ENCODE assay signal across 18 cellular contexts in genomic region chr16:27097671-27098275, GRCh38. TPM values are rescaled to one million over a fixed set of nuclear protein-coding genes. Genes with fewer than 3 reads are reported as not detected.
A peak's percentile ranks its signal among the peaks of the same experiment; 100 is the strongest.
DNase-seq lines count a peak whose midpoint lies in the region; ATAC-seq and TF ChIP-seq lines count a peak whose summit lies in the region.
"Had no signal": no experiment of that assay in that cellular context is flagged by ENCODE, and none has a peak within 500 bp of the region (broad histone marks: within the 10 kb centered on the region; RNA-seq: fewer than 3 reads in every experiment).

No MANE protein-coding gene starts in this region.

- DNase-seq in MCF 10A (ENCODE audit: unreplicated experiment) (peak; percentile 35), mammary epithelial cell (no peak), fibroblast of pulmonary artery (ENCODE audit: low read depth) (peak; percentile 85), left lung (no peak), WERI-Rb-1 (no peak)
- no peak for DNase-seq in stimulated activated CD4-positive, alpha-beta T cell treated with anti-CD3 and anti-CD28 coated beads, Interleukin-12 subunit alpha, Interleukin-12 subunit beta, amount 100 ng/mL, for 4 hours
- DNase-seq: activated CD4-positive, CD25-positive, alpha-beta regulatory T cell; cortex of kidney; EL had no signal

- H3K4me1 ChIP-seq in mammary epithelial cell (ENCODE audit: insufficient read depth, low read length) (no peaks in the 10 kb centered on the region), left lung (no peaks in the 10 kb centered on the region)
- H3K4me1 ChIP-seq: A549, uterus had no signal

- no peaks in the 10 kb centered on the region for H3K36me3 Mint-ChIP-seq in MCF 10A (ENCODE audit: insufficient read depth, unreplicated experiment)

- H3K79me2 ChIP-seq in mammary epithelial cell (ENCODE audit: insufficient read depth, low read length), result no peaks in the 10 kb centered on the region

- peaks cover 12% of the 10 kb centered on the region for H3K27me3 Mint-ChIP-seq in MCF 10A (ENCODE audit: insufficient read depth, unreplicated experiment)

- in situ Hi-C loops in mammary epithelial cell (cut with MboI; ENCODE audit: low sequenced_read_pairs in 2 of 2), result no loop called here

- H3K4me3 ChIP-seq in mammary epithelial cell (replicated peaks in 1 of 3; ENCODE audit: insufficient read depth in 1 of 3, low read depth in 2 of 3, low read length in 3 of 3), result no peak overlapping the region
- no peak overlapping the region for H3K4me3 ChIP-seq in fibroblast of pulmonary artery (replicated peaks; ENCODE audit: low read depth, low read length)
- no peak overlapping the region for H3K4me3 ChIP-seq in left lung
- no peak overlapping the region for H3K4me3 ChIP-seq in WERI-Rb-1 (ENCODE audit: low read depth, low read length)
- H3K4me3 ChIP-seq: A549, uterus had no signal

- WGBS in mammary epithelial cell (ENCODE audit: low coverage, missing lambda C conversion rate), result 6% methylated on average over 6 of the region's 6 CpGs

- no peak overlapping the region for H3K4me2 ChIP-seq in mammary epithelial cell (ENCODE audit: insufficient read depth, low read depth, low read length)
- H3K4me2 ChIP-seq: A549 had no signal

- H3K27ac Mint-ChIP-seq in MCF 10A (ENCODE audit: low read depth, unreplicated experiment), result no peak overlapping the region
- H3K27ac Mint-ChIP-seq: activated T-helper 17 cell treated with anti-CD3 and anti-CD28 coated beads, Interleukin-2, amount 50 U/mL, for 72 hours; stimulated activated naive CD8-positive, alpha-beta T cell treated with anti-CD3 and anti-CD28 coated beads, Interleukin-15, Interleukin-2, amounts not matched to agents 100 ng/mL and 50 ng/mL, for 24 hours; T-helper 1 cell treated with Interleukin-12 subunit alpha and Interleukin-12 subunit beta and Interleukin-4 antibody, amounts not matched to agents 30 μg/mL and 1 μg/mL, for 36 hours had no signal

- TF ChIP-seq CTCF in MCF 10A (IDR thresholded peaks at IDR 0.05; ENCODE audit: unreplicated experiment) (no peak), mammary epithelial cell (conservative IDR thresholded peaks at IDR 0.05 in 1 of 2, IDR thresholded peaks at IDR 0.05 in 1 of 2; ENCODE audit: extremely low read depth in 1 of 2, insufficient read depth in 1 of 2, low read depth in 1 of 2, low read length in 2 of 2) (no peak), fibroblast of pulmonary artery (IDR thresholded peaks at IDR 0.05; ENCODE audit: low read length, missing control alignments) (no peak), left lung (IDR thresholded peaks at IDR 0.05) (no peak), WERI-Rb-1 (IDR thresholded peaks at IDR 0.05; ENCODE audit: low read depth, low read length) (no peak)

- CTCF ChIA-PET in MCF 10A (lab: Yijun Ruan, JAX) (interaction anchor here (0.6 to 2.1 kb wide), 2 partner anchors 12 to 125 kb away, joined by 3 to 12 read pairs; no protein-coding TSS in a partner anchor), mammary epithelial cell (lab: Charles Lee; ENCODE audit: low non-redundant PET) (interaction anchor here (0.5 kb wide), 1 partner anchor 12 kb away, joined by 11 read pairs; no protein-coding TSS in a partner anchor)

- no peak overlapping the region for H3K4me3 Mint-ChIP-seq in MCF 10A (ENCODE audit: unreplicated experiment)
- H3K4me3 Mint-ChIP-seq: activated T-helper 17 cell treated with anti-CD3 and anti-CD28 coated beads, Interleukin-2, amount 50 U/mL, for 72 hours; stimulated activated naive CD8-positive, alpha-beta T cell treated with anti-CD3 and anti-CD28 coated beads, Interleukin-15, Interleukin-2, amounts not matched to agents 100 ng/mL and 50 ng/mL, for 24 hours; T-helper 1 cell treated with Interleukin-12 subunit alpha and Interleukin-12 subunit beta and Interleukin-4 antibody, amounts not matched to agents 30 μg/mL and 1 μg/mL, for 36 hours had no signal

- H3K36me3 ChIP-seq in mammary epithelial cell (ENCODE audit: insufficient read depth, low read length), result no peaks in the 10 kb centered on the region
- no peaks in the 10 kb centered on the region for H3K36me3 ChIP-seq in left lung
- H3K36me3 ChIP-seq in WERI-Rb-1, result no peaks in the 10 kb centered on the region
- H3K36me3 ChIP-seq: uterus had no signal

- H2AFZ ChIP-seq in mammary epithelial cell (ENCODE audit: low read depth, low read length), result no peak overlapping the region

- no peak overlapping the region for H3K9ac ChIP-seq in mammary epithelial cell (ENCODE audit: insufficient read depth, low read length)

- dilution Hi-C loops in mammary epithelial cell (cut with HindIII; ENCODE audit: low sequenced_read_pairs), result no loop called here

- no peak overlapping the region for H3K27ac ChIP-seq in mammary epithelial cell (ENCODE audit: insufficient read depth, low read depth, low read length)
- H3K27ac ChIP-seq in left lung, result no peak overlapping the region
- H3K27ac ChIP-seq in WERI-Rb-1, result no peak overlapping the region
- H3K27ac ChIP-seq: A549, uterus had no signal

- ATAC-seq in left lung (peak; percentile 22), HG02840 (IDR thresholded peaks at IDR 0.05; ENCODE audit: low FRiP score, unreplicated experiment) (no peak), GM21528 (IDR thresholded peaks at IDR 0.05; ENCODE audit: low FRiP score, unreplicated experiment) (no peak)
- ATAC-seq: A549; activated T-helper 17 cell treated with anti-CD3 and anti-CD28 coated beads, Interleukin-2, amount 50 U/mL, for 72 hours had no signal

- peaks cover 10% of the 10 kb centered on the region for H3K9me3 Mint-ChIP-seq in MCF 10A (ENCODE audit: unreplicated experiment)
- H3K9me3 Mint-ChIP-seq: T-helper 1 cell treated with Interleukin-12 subunit alpha and Interleukin-12 subunit beta and Interleukin-4 antibody, amounts not matched to agents 30 μg/mL and 1 μg/mL, for 36 hours had no signal

- intact Hi-C loops in MCF 10A (cut with micrococcal nuclease), result no loop called here
- intact Hi-C loops in mammary epithelial cell (cut with micrococcal nuclease), result no loop called here
- intact Hi-C loops in left lung (cut with DNase I), result no loop called here

- no peaks in the 10 kb centered on the region for H4K20me1 ChIP-seq in mammary epithelial cell (ENCODE audit: insufficient read depth, low read length)

- H3K27me3 ChIP-seq in mammary epithelial cell (ENCODE audit: insufficient read depth, low read length), result no peaks in the 10 kb centered on the region
- H3K27me3 ChIP-seq in left lung, result peaks cover 0 to 21% of the 10 kb centered on the region in 2 donors
- peaks cover 52% of the 10 kb centered on the region for H3K27me3 ChIP-seq in WERI-Rb-1 (ENCODE audit: insufficient read depth, low read depth, severe bottlenecking)
- H3K27me3 ChIP-seq: uterus had no signal

- H3K4me1 Mint-ChIP-seq in MCF 10A (ENCODE audit: insufficient read depth, unreplicated experiment), result no peaks in the 10 kb centered on the region
- H3K4me1 Mint-ChIP-seq: activated T-helper 17 cell treated with anti-CD3 and anti-CD28 coated beads, Interleukin-2, amount 50 U/mL, for 72 hours had no signal

- H3K9me3 ChIP-seq in mammary epithelial cell (replicated peaks; ENCODE audit: insufficient read depth, low read length), result no peaks in the 10 kb centered on the region
- H3K9me3 ChIP-seq in left lung, result no peaks in the 10 kb centered on the region
- peaks cover 3% of the 10 kb centered on the region for H3K9me3 ChIP-seq in WERI-Rb-1 (ENCODE audit: severe bottlenecking)
- H3K9me3 ChIP-seq: A549, uterus had no signal

- POLR2A ChIA-PET in MCF 10A (lab: Yijun Ruan, JAX), result no interaction called here

- BruUV-seq in MCF 10A (replicated peaks; lab: Mats Ljungman, UMichigan) (no TSS peak), mammary epithelial cell (replicated peaks; lab: Mats Ljungman, UMichigan) (no TSS peak)

RNA-seq across cellular contexts. Expression of gene C16orf82, which starts 31.0 kb away (rescaled TPM):
- not detected in 2 replicates for total RNA-seq in MCF 10A (2022)
- not detected for total RNA-seq in mammary epithelial cell
- polyA plus RNA-seq in mammary epithelial cell, result not detected
- polyA minus RNA-seq in mammary epithelial cell, result not detected
- not detected for total RNA-seq in left lung
- total RNA-seq: activated CD8-positive, alpha-beta memory T cell treated with anti-CD3 and anti-CD28 coated beads for 36 hours; activated T-helper 17 cell treated with anti-CD3 and anti-CD28 coated beads, Interleukin-2, amount 50 U/mL, for 72 hours; epithelial cell of proximal tubule; uterus had no signal
- polyA plus RNA-seq: A549 had no signal

Comparison
In these comparisons a context has a peak if more than half of its experiments do, and no peak if none do; other contexts are left out.
1. DNase-seq: peak in MCF 10A (single experiment) and fibroblast of pulmonary artery (single experiment); none in mammary epithelial cell (single experiment), left lung (0 of 2), WERI-Rb-1 (single experiment) and stimulated activated CD4-positive, alpha-beta T cell treated with anti-CD3 and anti-CD28 coated beads, Interleukin-12 subunit alpha, Interleukin-12 subunit beta, amount 100 ng/mL, for 4 hours (single experiment).